ENCODE assay signal across 18 cellular contexts in the genomic region with DNA sequence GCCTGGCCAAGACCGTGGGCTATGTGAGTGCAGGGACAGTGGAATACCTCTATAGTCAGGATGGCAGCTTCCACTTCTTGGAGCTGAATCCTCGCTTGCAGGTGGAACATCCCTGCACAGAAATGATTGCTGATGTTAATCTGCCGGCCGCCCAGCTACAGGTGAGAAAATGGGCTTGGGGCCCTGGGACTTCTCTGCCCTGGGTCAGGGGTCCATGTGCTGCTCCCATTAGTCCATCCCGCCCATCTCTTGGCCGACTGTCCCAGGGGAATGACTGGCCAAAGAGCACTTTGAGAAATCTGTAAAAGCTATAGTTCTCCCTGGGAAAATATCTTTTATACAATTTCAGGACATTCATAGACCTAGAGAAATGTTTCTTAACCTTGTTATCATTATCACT.
A peak's percentile ranks its signal among the peaks of the same experiment; 100 is the strongest.
DNase-seq lines count a peak whose midpoint lies in the region; TF ChIP-seq lines count a peak whose summit lies in the region.
"Had no signal": no experiment of that assay in that cellular context is flagged by ENCODE, and none has a peak within 500 bp of the region (broad histone marks: within the 10 kb centered on the region; RNA-seq: fewer than 3 reads in every experiment).

No MANE protein-coding gene starts in this region.

- 89 to 95% (median 91%) methylated on average over 6 of the region's 6 CpGs for WGBS in adipose tissue, 3 donors
- 92 to 96% methylated on average over 5 to 6 of the region's 6 CpGs for WGBS in endodermal cell (ENCODE audit: insufficient coverage in 1 of 2, insufficient read length in 1 of 2), 2 experiments

- no peak overlapping the region for H3K27ac Mint-ChIP-seq in endodermal cell
- H3K27ac Mint-ChIP-seq: CD4-positive, alpha-beta memory T cell had no signal

- peak overlapping the region; percentile 26 for H3K27ac ChIP-seq in adipose tissue (ENCODE audit: low read depth, low read length)
- no peak overlapping the region for H3K27ac ChIP-seq in endodermal cell (ENCODE audit: low read depth, low read length)
- peak overlapping the region; percentile 2 for H3K27ac ChIP-seq in subcutaneous abdominal adipose tissue (ENCODE audit: low read depth, low read length)
- H3K27ac ChIP-seq: GM23248 had no signal

- H3K27me3 Mint-ChIP-seq in endodermal cell (ENCODE audit: insufficient read depth), result peaks cover 23% of the 10 kb centered on the region
- H3K27me3 Mint-ChIP-seq: CD4-positive, alpha-beta memory T cell had no signal

- peak; percentile 27 for DNase-seq in endodermal cell
- peak; percentile 28 for DNase-seq in mesenteric fat pad (ENCODE audit: low spot score)
- no peak for DNase-seq in D341Med (ENCODE audit: low spot score)
- DNase-seq in DMS53 treated with DMSO at 0.1 percent for 48 hours (lab: John Stamatoyannopoulos, UW; ENCODE audit: unreplicated experiment), result no peak
- DNase-seq: C1 segment of cervical spinal cord; Calu3; CD4-positive, alpha-beta memory T cell; COR-L47; DMS153; DMS79; EL; GDM1; GM23248; H7; HCEC 1CT had no signal

- peaks cover 47% of the 10 kb centered on the region for H3K36me3 Mint-ChIP-seq in endodermal cell (ENCODE audit: low read depth)

- peaks cover 11% of the 10 kb centered on the region for H3K9me3 Mint-ChIP-seq in endodermal cell
- H3K9me3 Mint-ChIP-seq: CD4-positive, alpha-beta memory T cell had no signal

- H3K4me3 ChIP-seq in endodermal cell (ENCODE audit: low read length) (no peak overlapping the region), subcutaneous abdominal adipose tissue (ENCODE audit: low read depth in 1 of 5, low read length in 5 of 5) (no peak overlapping the region)
- H3K4me3 ChIP-seq: GM12878, GM23248 had no signal

- H3K4me3 Mint-ChIP-seq in endodermal cell, result no peak overlapping the region
- H3K4me3 Mint-ChIP-seq: CD4-positive, alpha-beta memory T cell had no signal

- H3K4me1 Mint-ChIP-seq in endodermal cell, result no peaks in the 10 kb centered on the region

- no peak for TF ChIP-seq CTCF in endodermal cell (conservative IDR thresholded peaks at IDR 0.05)

- H3K9me3 ChIP-seq in endodermal cell (ENCODE audit: control insufficient read depth, low read length), result peaks cover 9% of the 10 kb centered on the region
- no peaks in the 10 kb centered on the region for H3K9me3 ChIP-seq in subcutaneous abdominal adipose tissue (ENCODE audit: control insufficient read depth in 5 of 5, low read length in 5 of 5)

- no peaks in the 10 kb centered on the region for H3K4me1 ChIP-seq in endodermal cell (ENCODE audit: control insufficient read depth, insufficient read depth, low read length)
- peaks cover 0 to 34% (median 6%) of the 10 kb centered on the region in 5 donors for H3K4me1 ChIP-seq in subcutaneous abdominal adipose tissue (ENCODE audit: control insufficient read depth in 5 of 5, insufficient read depth in 5 of 5, low read length in 5 of 5)

- peaks cover 4% of the 10 kb centered on the region for H3K36me3 ChIP-seq in endodermal cell (ENCODE audit: control insufficient read depth, insufficient read depth, low read length)
- peaks cover 32 to 93% (median 64%) of the 10 kb centered on the region in 5 donors for H3K36me3 ChIP-seq in subcutaneous abdominal adipose tissue (ENCODE audit: control insufficient read depth in 5 of 5, insufficient read depth in 5 of 5, low read length in 5 of 5)

- H3K27me3 ChIP-seq in endodermal cell (ENCODE audit: control insufficient read depth, insufficient read depth, low read length, poor library complexity, severe bottlenecking), result peaks cover 2% of the 10 kb centered on the region
- H3K27me3 ChIP-seq in subcutaneous abdominal adipose tissue (ENCODE audit: control insufficient read depth in 5 of 5, insufficient read depth in 4 of 5, low read length in 5 of 5), result no peaks in the 10 kb centered on the region

- H3K9ac ChIP-seq in endodermal cell (ENCODE audit: extremely low read depth, low read length, poor library complexity, severe bottlenecking) (no peak overlapping the region), subcutaneous abdominal adipose tissue (ENCODE audit: low read length in 5 of 5) (no peak overlapping the region)
- H3K9ac ChIP-seq: GM23248 had no signal

Comparison
In these comparisons a context has a peak if more than half of its experiments do, and no peak if none do; other contexts are left out.
1. DNase-seq: peak in endodermal cell (single experiment) and mesenteric fat pad (single experiment); none in D341Med (single experiment) and DMS53 treated with DMSO at 0.1 percent for 48 hours (single experiment).